ENCODE assay signal across 8 cellular contexts in genomic region chr10:110208614-110209398, GRCh38. TPM values are rescaled to one million over a fixed set of nuclear protein-coding genes. Genes with fewer than 3 reads are reported as not detected.
DNase-seq lines count a peak whose midpoint lies in the region; ATAC-seq and TF ChIP-seq lines count a peak whose summit lies in the region.

No MANE protein-coding gene starts in this region.

- CTCF ChIA-PET in CD8-positive, alpha-beta T cell (lab: Charles Lee): interaction anchor here (0.8 to 9.6 kb wide), 17 partner anchors 10 to 324 kb away, joined by 3 to 87 read pairs (median 3); partner anchors contain the start of gene SMNDC1

- no peak for TF ChIP-seq CTCF in CD8-positive, alpha-beta T cell (IDR thresholded peaks at IDR 0.05)
- no peak for TF ChIP-seq CTCF in WERI-Rb-1 (IDR thresholded peaks at IDR 0.05; ENCODE audit: low read depth, low read length)

- peak overlapping the region; percentile 99 for H3K4me2 ChIP-seq in mesendoderm (ENCODE audit: low read length)

- H3K4ac ChIP-seq in mesendoderm (ENCODE audit: low read depth, low read length): no peak overlapping the region

- no peaks in the 10 kb centered on the region for H3K36me3 ChIP-seq in CD8-positive, alpha-beta T cell (ENCODE audit: insufficient read depth, low read length)
- H3K36me3 ChIP-seq in WERI-Rb-1: no peaks in the 10 kb centered on the region
- no peaks in the 10 kb centered on the region for H3K36me3 ChIP-seq in effector memory CD4-positive, alpha-beta T cell (ENCODE audit: control insufficient read depth, insufficient read depth, low read length)
- no peaks in the 10 kb centered on the region for H3K36me3 ChIP-seq in mesendoderm (ENCODE audit: control insufficient read depth, insufficient read depth, low read length)

- no peak overlapping the region for H2AK5ac ChIP-seq in mesendoderm (ENCODE audit: low read length)

- peak in 5 of 7 experiments; percentile 25 to 58 (median 46) for DNase-seq in CD8-positive, alpha-beta T cell
- DNase-seq in HPDE6-E6E7 (ENCODE audit: extremely low spot score): peak; percentile 29
- peak; percentile 25 for DNase-seq in WERI-Rb-1
- DNase-seq in effector memory CD4-positive, alpha-beta T cell: no peak
- no peak for DNase-seq in mesendoderm
- DNase-seq in NCI-H2227 treated with DMSO at 0.1 percent for 48 hours (lab: John Stamatoyannopoulos, UW): no peak

- POLR2A ChIA-PET in CD8-positive, alpha-beta T cell (lab: Charles Lee): interaction anchor here (0.6 to 6.2 kb wide), 25 partner anchors 9 to 710 kb away, joined by 3 to 77 read pairs (median 4); partner anchors contain the start of genes BBIP1, DUSP5, SHOC2 and SMNDC1

- H3K27me3 Mint-ChIP-seq in CD8-positive, alpha-beta T cell (ENCODE audit: low read depth): peaks cover 15% of the 10 kb centered on the region

- no peaks in the 10 kb centered on the region for H3K79me1 ChIP-seq in mesendoderm (ENCODE audit: low read length)

- H3K9ac ChIP-seq in mesendoderm (ENCODE audit: low read length): peak overlapping the region; percentile 75

- H3K27me3 ChIP-seq in CD8-positive, alpha-beta T cell (ENCODE audit: insufficient read depth, low read length): no peaks in the 10 kb centered on the region
- H3K27me3 ChIP-seq in WERI-Rb-1 (ENCODE audit: insufficient read depth, low read depth, severe bottlenecking) (no peaks in the 10 kb centered on the region), mesendoderm (ENCODE audit: insufficient read depth, low read length, poor library complexity) (peaks cover 8% of the 10 kb centered on the region)
- H3K27me3 ChIP-seq in effector memory CD4-positive, alpha-beta T cell (replicated peaks; ENCODE audit: control insufficient read depth, insufficient read depth, low read length, poor library complexity, severe bottlenecking): no peaks in the 10 kb centered on the region

- peak overlapping the region; percentile 5 for H3K18ac ChIP-seq in mesendoderm (ENCODE audit: low read length)

- no peak overlapping the region for H2BK15ac ChIP-seq in mesendoderm (replicated peaks; ENCODE audit: low read depth)

- no peak overlapping the region for H4K5ac ChIP-seq in mesendoderm (ENCODE audit: low read length)

- H3K27ac ChIP-seq in CD8-positive, alpha-beta T cell (ENCODE audit: low read depth, low read length): peak overlapping the region; percentile 40
- H3K27ac ChIP-seq in WERI-Rb-1 (no peak overlapping the region; the same call in 1 of the 2 replicates), mesendoderm (ENCODE audit: low read depth, low read length) (no peak overlapping the region), temporal lobe (ENCODE audit: low read depth, low read length) (peak overlapping the region; percentile 99)
- H3K27ac ChIP-seq in effector memory CD4-positive, alpha-beta T cell (ENCODE audit: insufficient read depth, low read length, poor library complexity, severe bottlenecking): peak overlapping the region; percentile 98

- H3K4me3 ChIP-seq in CD8-positive, alpha-beta T cell (ENCODE audit: low read depth, low read length): peak overlapping the region; percentile 65
- H3K4me3 ChIP-seq in WERI-Rb-1 (ENCODE audit: low read depth, low read length) (peak overlapping the region; percentile 65), mesendoderm (ENCODE audit: low read length) (peak overlapping the region; percentile 54)
- peak overlapping the region; percentile 90 for H3K4me3 ChIP-seq in effector memory CD4-positive, alpha-beta T cell (ENCODE audit: insufficient read depth, low read depth, low read length, poor library complexity, severe bottlenecking)

- H2BK120ac ChIP-seq in mesendoderm (ENCODE audit: low read depth, low read length): no peak overlapping the region

- peak overlapping the region; percentile 83 for H3K23ac ChIP-seq in mesendoderm (ENCODE audit: low read length)

- H3K4me3 Mint-ChIP-seq in CD8-positive, alpha-beta T cell: peak overlapping the region; percentile 95

- no peak overlapping the region for H4K8ac ChIP-seq in mesendoderm (ENCODE audit: low read depth, low read length)

- H3K4me1 ChIP-seq in CD8-positive, alpha-beta T cell (ENCODE audit: insufficient read depth, low read length): peaks cover 22% of the 10 kb centered on the region
- peaks cover 22% of the 10 kb centered on the region for H3K4me1 ChIP-seq in effector memory CD4-positive, alpha-beta T cell (ENCODE audit: control insufficient read depth, insufficient read depth, low read length, poor library complexity, severe bottlenecking)
- peaks cover 5% of the 10 kb centered on the region for H3K4me1 ChIP-seq in mesendoderm (ENCODE audit: control insufficient read depth, low read depth, low read length)

- no peaks in the 10 kb centered on the region for H3K79me2 ChIP-seq in mesendoderm (ENCODE audit: control insufficient read depth, insufficient read depth, low read length)

- H3K4me1 Mint-ChIP-seq in CD8-positive, alpha-beta T cell (ENCODE audit: low read depth): peaks cover 44% of the 10 kb centered on the region

- H3K9me3 ChIP-seq in CD8-positive, alpha-beta T cell (ENCODE audit: low read length): no peaks in the 10 kb centered on the region
- H3K9me3 ChIP-seq in WERI-Rb-1 (ENCODE audit: severe bottlenecking): no peaks in the 10 kb centered on the region
- H3K9me3 ChIP-seq in effector memory CD4-positive, alpha-beta T cell (ENCODE audit: control insufficient read depth, low read length): no peaks in the 10 kb centered on the region

- H3K27ac Mint-ChIP-seq in CD8-positive, alpha-beta T cell: peak overlapping the region; percentile 97

- H3K56ac ChIP-seq in mesendoderm (ENCODE audit: low read length): peak overlapping the region; percentile 83

- H2BK5ac ChIP-seq in mesendoderm (ENCODE audit: low read length): no peak overlapping the region

- no CpG with 5 or more reads among the region's 44 CpGs for WGBS in mesendoderm (ENCODE audit: extremely low coverage, insufficient coverage, low lambda C conversion rate)

- ATAC-seq in CD8-positive, alpha-beta T cell: no peak
- ATAC-seq in GM19035 (IDR thresholded peaks at IDR 0.05; ENCODE audit: unreplicated experiment): no peak

- H3K36me3 Mint-ChIP-seq in CD8-positive, alpha-beta T cell: peaks cover 18% of the 10 kb centered on the region

- intact Hi-C loops in CD8-positive, alpha-beta T cell (cut with DNase I, micrococcal nuclease): loop anchor here (1.0 to 10.0 kb wide), 9 partner anchors 52 to 656 kb away; partner anchors contain the start of genes ADD3 (in 1 of the 2), SMC3 (in 1 of the 2) and SMNDC1 (in 1 of the 2)

- no peaks in the 10 kb centered on the region for H3K9me3 Mint-ChIP-seq in CD8-positive, alpha-beta T cell

RNA-seq across cellular contexts. Expression of gene MXI1, which starts 1.4 kb away (rescaled TPM):
- total RNA-seq in CD8-positive, alpha-beta T cell: 10 to 100 TPM; 55.3 to 57.0 TPM
- 4.7 TPM for polyA plus RNA-seq in mesendoderm (2013, experiment 1 of 2)
- polyA plus RNA-seq in mesendoderm (2013, experiment 2 of 2): 4.4 TPM
- 49.2 TPM for total RNA-seq in temporal lobe

Comparison
In these comparisons a context has a peak if more than half of its experiments do, and no peak if none do; other contexts are left out.
1. DNase-seq: peak in CD8-positive, alpha-beta T cell (5 of 7), HPDE6-E6E7 (single experiment) and WERI-Rb-1 (single experiment); none in effector memory CD4-positive, alpha-beta T cell (0 of 3), mesendoderm (single experiment) and NCI-H2227 treated with DMSO at 0.1 percent for 48 hours (single experiment).
2. H3K27ac ChIP-seq: peak in CD8-positive, alpha-beta T cell (single experiment), effector memory CD4-positive, alpha-beta T cell (single experiment) and temporal lobe (single experiment); none in WERI-Rb-1 (single experiment) and mesendoderm (single experiment).
3. Peak in every context shown above with its lines, with median percentiles within 50 percentile points of each other: H3K4me3 ChIP-seq.